24 cellular contexts compared by ENCODE assay signal in genomic region chr7:70741666-70742065, GRCh38.
"Had no signal": no experiment of that assay in that cellular context is flagged by ENCODE, and none has a peak within 500 bp of the region (broad histone marks: within the 10 kb centered on the region; RNA-seq: fewer than 3 reads in every experiment).

No MANE protein-coding gene starts in this region.

- H3K36me3 Mint-ChIP-seq: immature natural killer cell; stimulated activated naive B cell treated with anti-CD40 and anti-IgM and Interleukin-4, amounts not matched to agents 10 μg/mL and 1 μg/mL and 100 μg/mL, for 72 hours had no signal

- ATAC-seq: left colon; right lobe of liver; stimulated activated naive B cell treated with anti-CD40 and anti-IgM and Interleukin-4, amounts not matched to agents 10 μg/mL and 1 μg/mL and 100 μg/mL, for 72 hours; stimulated activated naive CD8-positive, alpha-beta T cell treated with anti-CD3 and anti-CD28 coated beads, Interleukin-15, Interleukin-2, amounts not matched to agents 100 U/mL and 50 U/mL, for 24 hours had no signal

- H3K27me3 Mint-ChIP-seq: naive B cell; progenitor cell of endocrine pancreas; stimulated activated naive B cell treated with anti-CD40 and anti-IgM and Interleukin-4, amounts not matched to agents 10 μg/mL and 1 μg/mL and 100 μg/mL, for 72 hours had no signal

- H3K9me3 Mint-ChIP-seq: immature natural killer cell; mesothelial cell of epicardium; naive B cell; nephron; stimulated activated naive B cell treated with anti-CD40 and anti-IgM and Interleukin-4, amounts not matched to agents 10 μg/mL and 1 μg/mL and 100 μg/mL, for 72 hours had no signal

- H3K4me3 Mint-ChIP-seq: immature natural killer cell; mesothelial cell of epicardium; naive B cell; nephron; stimulated activated naive B cell treated with anti-CD40 and anti-IgM and Interleukin-4, amounts not matched to agents 10 μg/mL and 1 μg/mL and 100 μg/mL, for 72 hours had no signal

- FAIRE-seq: islet of Langerhans, kidney had no signal

- H3K27ac Mint-ChIP-seq: mesothelial cell of epicardium; nephron; progenitor cell of endocrine pancreas; stimulated activated naive B cell treated with anti-CD40 and anti-IgM and Interleukin-4, amounts not matched to agents 10 μg/mL and 1 μg/mL and 100 μg/mL, for 72 hours had no signal

- DNase-seq: hypothalamus; immature natural killer cell; kidney; left colon; left ventricle myocardium inferior; mesendoderm; naive B cell; ovary; right lobe of liver; stimulated activated CD4-positive, alpha-beta T cell treated with anti-CD3 and anti-CD28 coated beads, Interleukin-1b, Interleukin-23, amount 100 ng/mL, for 48 hours; stimulated activated CD4-positive, alpha-beta T cell treated with anti-CD3 and anti-CD28 coated beads, Interleukin-2, amount 100 ng/mL, for 48 hours; stimulated activated CD4-positive, alpha-beta T cell treated with anti-CD3 and anti-CD28 coated beads, Interleukin-4, amount 100 ng/mL, for 4 hours; stimulated activated CD8-positive, alpha-beta memory T cell treated with anti-CD3 and anti-CD28 coated beads, Interleukin-4, amount 100 ng/mL, for 48 hours; stimulated activated naive B cell treated with anti-CD40 and anti-IgM and Interleukin-4, amounts not matched to agents 10 μg/mL and 1 μg/mL and 100 μg/mL, for 72 hours; stimulated activated naive CD8-positive, alpha-beta T cell treated with anti-CD3 and anti-CD28 coated beads, Interleukin-15, Interleukin-2, amounts not matched to agents 100 U/mL and 50 U/mL, for 24 hours; stomach; testis; thyroid gland; transverse colon; upper lobe of left lung had no signal
